Comparison of ENCODE assay signal across 8 cellular contexts in the genomic region with DNA sequence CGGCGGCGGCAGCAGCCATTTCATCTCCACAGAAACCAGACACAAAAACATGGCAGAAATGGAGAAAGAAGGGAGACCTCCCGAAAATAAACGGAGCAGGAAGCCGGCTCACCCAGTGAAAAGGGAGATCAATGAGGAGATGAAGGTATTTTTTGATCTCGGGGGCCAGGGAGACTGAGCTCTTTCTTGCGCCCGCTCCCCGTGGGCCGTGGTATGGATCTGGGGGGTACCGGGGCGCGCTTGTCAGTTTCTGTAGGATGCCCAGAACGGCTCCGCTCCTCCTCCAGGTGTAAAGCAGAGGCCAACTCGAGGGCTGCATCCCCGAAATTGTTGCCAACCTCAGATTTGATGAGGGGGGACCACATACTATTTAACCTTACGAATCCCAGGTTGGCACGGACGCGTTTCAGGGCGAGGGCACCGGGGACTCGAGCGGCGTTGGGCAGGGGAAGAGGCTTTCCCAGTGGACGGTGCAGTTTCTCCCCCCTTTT. TPM values are rescaled to one million over a fixed set of nuclear protein-coding genes. Genes with fewer than 3 reads are reported as not detected.
A peak's percentile ranks its signal among the peaks of the same experiment; 100 is the strongest.
DNase-seq lines count a peak whose midpoint lies in the region; ATAC-seq and TF ChIP-seq lines count a peak whose summit lies in the region.

No MANE protein-coding gene starts in this region.

- TF ChIP-seq POLR2A in sigmoid colon (IDR thresholded peaks at IDR 0.05): no peak

- no peaks in the 10 kb centered on the region for H3K36me3 Mint-ChIP-seq in T-helper 1 cell treated with Interleukin-12 subunit alpha and Interleukin-12 subunit beta and Interleukin-4 antibody, amounts not matched to agents 30 μg/mL and 1 μg/mL, for 36 hours (ENCODE audit: low read depth)
- H3K36me3 Mint-ChIP-seq in activated CD4-positive, alpha-beta memory T cell treated with anti-CD3 and anti-CD28 coated beads for 36 hours: peaks cover 1% of the 10 kb centered on the region

- CTCF ChIA-PET in activated CD4-positive, alpha-beta memory T cell treated with anti-CD3 and anti-CD28 coated beads for 36 hours (lab: Charles Lee): no interaction called here

- no peak for TF ChIP-seq EP300 in sigmoid colon (IDR thresholded peaks at IDR 0.05)

- H3K4me1 Mint-ChIP-seq in T-helper 1 cell treated with Interleukin-12 subunit alpha and Interleukin-12 subunit beta and Interleukin-4 antibody, amounts not matched to agents 30 μg/mL and 1 μg/mL, for 36 hours (ENCODE audit: low read depth): peaks cover 14% of the 10 kb centered on the region
- peaks cover 12% of the 10 kb centered on the region for H3K4me1 Mint-ChIP-seq in activated CD4-positive, alpha-beta memory T cell treated with anti-CD3 and anti-CD28 coated beads for 36 hours (ENCODE audit: low read depth)

- no peaks in the 10 kb centered on the region for H3K27me3 ChIP-seq in left ventricle myocardium inferior (ENCODE audit: low read depth)
- peaks cover 0 to 6% (median 0%) of the 10 kb centered on the region in 3 donors for H3K27me3 ChIP-seq in sigmoid colon

- peaks cover 42% of the 10 kb centered on the region for H3K27me3 Mint-ChIP-seq in T-helper 1 cell treated with Interleukin-12 subunit alpha and Interleukin-12 subunit beta and Interleukin-4 antibody, amounts not matched to agents 30 μg/mL and 1 μg/mL, for 36 hours (ENCODE audit: low read depth)
- peaks cover 41% of the 10 kb centered on the region for H3K27me3 Mint-ChIP-seq in activated CD4-positive, alpha-beta memory T cell treated with anti-CD3 and anti-CD28 coated beads for 36 hours

- DNase-seq in T-helper 1 cell (no peak), left ventricle myocardium inferior (no peak), sigmoid colon (peak; percentile 65), SIG-M5 treated with dmso at 0.1 percent for 504 hours (lab: John Stamatoyannopoulos, UW; ENCODE audit: unreplicated experiment) (no peak)
- peak; percentile 11 for DNase-seq in activated CD4-positive, alpha-beta memory T cell treated with anti-CD3 and anti-CD28 coated beads for 36 hours

- H3K4me3 Mint-ChIP-seq in T-helper 1 cell treated with Interleukin-12 subunit alpha and Interleukin-12 subunit beta and Interleukin-4 antibody, amounts not matched to agents 30 μg/mL and 1 μg/mL, for 36 hours: peak overlapping the region; percentile 83
- H3K4me3 Mint-ChIP-seq in activated CD4-positive, alpha-beta memory T cell treated with anti-CD3 and anti-CD28 coated beads for 36 hours: peak overlapping the region; percentile 80

- peak overlapping the region; percentile 93 for H3K4me3 ChIP-seq in left ventricle myocardium inferior
- H3K4me3 ChIP-seq in sigmoid colon: peak overlapping the region; percentile 77 to 86 (median 82)

- peaks cover 72% of the 10 kb centered on the region for H3K4me1 ChIP-seq in left ventricle myocardium inferior
- peaks cover 0 to 44% (median 31%) of the 10 kb centered on the region in 4 donors for H3K4me1 ChIP-seq in sigmoid colon

- ATAC-seq in HG03460 (IDR thresholded peaks at IDR 0.05; ENCODE audit: unreplicated experiment) (no peak), GM18873 (IDR thresholded peaks at IDR 0.05; ENCODE audit: low FRiP score, unreplicated experiment) (no peak)

- POLR2A ChIA-PET in activated CD4-positive, alpha-beta memory T cell treated with anti-CD3 and anti-CD28 coated beads for 36 hours (lab: Charles Lee): interaction anchor here (4.1 kb wide), 1 partner anchor 31 kb away, joined by 11 read pairs; a partner anchor contains a TSS

- intact Hi-C loops in activated CD4-positive, alpha-beta memory T cell treated with anti-CD3 and anti-CD28 coated beads for 36 hours (cut with micrococcal nuclease): loop anchor here (1.0 to 5.0 kb wide), 2 partner anchors 31 to 167 kb away; a partner anchor contains a TSS
- intact Hi-C loops in left ventricle myocardium inferior (cut with micrococcal nuclease) (no loop called here), sigmoid colon (cut with DNase I) (loop anchor here (2.0 to 10.0 kb wide), 6 partner anchors 32 to 1894 kb away; a partner anchor contains a TSS)

- H3K9me3 Mint-ChIP-seq in T-helper 1 cell treated with Interleukin-12 subunit alpha and Interleukin-12 subunit beta and Interleukin-4 antibody, amounts not matched to agents 30 μg/mL and 1 μg/mL, for 36 hours: no peaks in the 10 kb centered on the region
- no peaks in the 10 kb centered on the region for H3K9me3 Mint-ChIP-seq in activated CD4-positive, alpha-beta memory T cell treated with anti-CD3 and anti-CD28 coated beads for 36 hours

- peak overlapping the region; percentile 88 for H3K27ac ChIP-seq in left ventricle myocardium inferior (replicated peaks)
- H3K27ac ChIP-seq in sigmoid colon: peak overlapping the region; percentile 88 to 95 (median 92)

- H3K9me3 ChIP-seq in left ventricle myocardium inferior (replicated peaks) (no peaks in the 10 kb centered on the region), sigmoid colon (no peaks in the 10 kb centered on the region)

- WGBS in sigmoid colon, 2 donors: 1% methylated on average over 28 of the region's 28 CpGs

- H3K36me3 ChIP-seq in left ventricle myocardium inferior (no peaks in the 10 kb centered on the region), sigmoid colon (no peaks in the 10 kb centered on the region)

- H3K27ac Mint-ChIP-seq in T-helper 1 cell treated with Interleukin-12 subunit alpha and Interleukin-12 subunit beta and Interleukin-4 antibody, amounts not matched to agents 30 μg/mL and 1 μg/mL, for 36 hours: no peak overlapping the region
- no peak overlapping the region for H3K27ac Mint-ChIP-seq in activated CD4-positive, alpha-beta memory T cell treated with anti-CD3 and anti-CD28 coated beads for 36 hours

- TF ChIP-seq CTCF in left ventricle myocardium inferior (IDR thresholded peaks at IDR 0.05; ENCODE audit: borderline replicate concordance) (no peak), sigmoid colon (IDR thresholded peaks at IDR 0.05) (no peak)

RNA-seq across cellular contexts. Expression of a gene that starts 0.7 kb away (rescaled TPM):
- under 1 TPM; 0.24 to 0.29 TPM for total RNA-seq in activated CD4-positive, alpha-beta memory T cell treated with anti-CD3 and anti-CD28 coated beads for 36 hours
- 22.9 TPM for total RNA-seq in left ventricle myocardium inferior
- 10 to 100 TPM; 16.8 to 38.5 (median 22.8) TPM for total RNA-seq in sigmoid colon
- polyA plus RNA-seq in sigmoid colon: 1 to 10 TPM; 1.2 to 2.4 (median 1.8) TPM

RNA-seq across cellular contexts. Expression of a gene that starts 31.2 kb away (rescaled TPM):
- total RNA-seq in activated CD4-positive, alpha-beta memory T cell treated with anti-CD3 and anti-CD28 coated beads for 36 hours: 10 to 100 TPM in 1 of 2 experiments, 1 to 10 TPM in 1; 9.8 to 10.4 TPM
- total RNA-seq in left ventricle myocardium inferior: 19.7 TPM
- 10 to 100 TPM in 1 of 4 donors, 1 to 10 TPM in 3; 9.4 to 11.1 (median 9.6) TPM for total RNA-seq in sigmoid colon
- polyA plus RNA-seq in sigmoid colon: 10 to 100 TPM; 13.8 to 18.5 (median 13.8) TPM

Comparison
In these comparisons a context has a peak if more than half of its experiments do, and no peak if none do; other contexts are left out.
1. DNase-seq: peak in activated CD4-positive, alpha-beta memory T cell treated with anti-CD3 and anti-CD28 coated beads for 36 hours (single experiment) and sigmoid colon (single experiment); none in T-helper 1 cell (0 of 5), left ventricle myocardium inferior (single experiment) and SIG-M5 treated with dmso at 0.1 percent for 504 hours (single experiment).
2. RNA of a gene that starts 0.7 kb away (total RNA-seq): 16.8 to 38.5 TPM in sigmoid colon and 22.9 TPM in left ventricle myocardium inferior (single experiment); 0.24 to 0.29 TPM in activated CD4-positive, alpha-beta memory T cell treated with anti-CD3 and anti-CD28 coated beads for 36 hours; every median in the first group is over 10 times any median in the second.